25 cellular contexts compared by ENCODE assay signal in genomic region chr17:20077978-20078674, GRCh38.
DNase-seq lines count a peak whose midpoint lies in the region; ATAC-seq and TF ChIP-seq lines count a peak whose summit lies in the region.
"Had no signal": no experiment of that assay in that cellular context is flagged by ENCODE, and none has a peak within 500 bp of the region (broad histone marks: within the 10 kb centered on the region; RNA-seq: fewer than 3 reads in every experiment).

No MANE protein-coding gene starts in this region.

- peaks cover 39 to 77% (median 52%) of the 10 kb centered on the region in 10 experiments for H3K4me1 ChIP-seq in BLaER1 treated with 17β-estradiol and CSF1 and Interleukin-3, amounts not matched to agents 10 nM and 100 nM
- H3K4me1 ChIP-seq in osteoblast (ENCODE audit: insufficient read depth, low read length): peaks cover 21% of the 10 kb centered on the region
- H3K4me1 ChIP-seq: Caco-2 had no signal

- H3K9me3 Mint-ChIP-seq in activated naive CD4-positive, alpha-beta T cell treated with anti-CD3 and anti-CD28 coated beads, Interleukin-2, amount 50 U/mL, for 72 hours: no peaks in the 10 kb centered on the region
- H3K9me3 Mint-ChIP-seq in activated T-helper 17 cell treated with anti-CD3 and anti-CD28 coated beads, Interleukin-2, amount 50 U/mL, for 72 hours: no peaks in the 10 kb centered on the region
- H3K9me3 Mint-ChIP-seq: CD8-positive, alpha-beta T cell had no signal

- H3K27ac Mint-ChIP-seq in activated naive CD4-positive, alpha-beta T cell treated with anti-CD3 and anti-CD28 coated beads, Interleukin-2, amount 50 U/mL, for 72 hours: no peak overlapping the region
- no peak overlapping the region for H3K27ac Mint-ChIP-seq in activated T-helper 17 cell treated with anti-CD3 and anti-CD28 coated beads, Interleukin-2, amount 50 U/mL, for 72 hours
- H3K27ac Mint-ChIP-seq: CD8-positive, alpha-beta T cell had no signal

- H2AFZ ChIP-seq in osteoblast (ENCODE audit: low read length): no peak overlapping the region
- H2AFZ ChIP-seq: GM23248, PC-9 had no signal

- H3K27me3 Mint-ChIP-seq in activated T-helper 17 cell treated with anti-CD3 and anti-CD28 coated beads, Interleukin-2, amount 50 U/mL, for 72 hours: no peaks in the 10 kb centered on the region

- H3K79me2 ChIP-seq in osteoblast (ENCODE audit: insufficient read depth, low read length): no peaks in the 10 kb centered on the region

- no peak for DNase-seq in activated naive CD4-positive, alpha-beta T cell treated with anti-CD3 and anti-CD28 coated beads, Interleukin-2, amount 50 U/mL, for 72 hours (ENCODE audit: low spot score in 2 of 2)
- no peak for DNase-seq in activated naive CD4-positive, alpha-beta T cell treated with anti-CD3 and anti-CD28 coated beads, Interleukin-2, amount 50 U/mL, for 16 hours
- DNase-seq in osteoblast (ENCODE audit: insufficient read length, low spot score, missing footprints) (peak; percentile 77), NOMO-1 treated with DMSO at 0.1 percent for 48 hours (lab: John Stamatoyannopoulos, UW; ENCODE audit: unreplicated experiment) (no peak), A172 (ENCODE audit: low spot score) (no peak), HPDE6-E6E7 (ENCODE audit: extremely low spot score) (no peak)
- DNase-seq: Caco-2; CD8-positive, alpha-beta T cell; GM23248; H7; KBM-7; MV-4-11; NCI-H1105; NCI-H146; NCI-H1930; NCI-H2107; NCI-H446; NCI-H524 treated with DMSO at 0.1 percent for 48 hours; NCI-H774; PC-9; RPMI8226; SHP77 had no signal

- H3K36me3 Mint-ChIP-seq in activated naive CD4-positive, alpha-beta T cell treated with anti-CD3 and anti-CD28 coated beads, Interleukin-2, amount 50 U/mL, for 72 hours: no peaks in the 10 kb centered on the region
- no peaks in the 10 kb centered on the region for H3K36me3 Mint-ChIP-seq in activated T-helper 17 cell treated with anti-CD3 and anti-CD28 coated beads, Interleukin-2, amount 50 U/mL, for 72 hours (ENCODE audit: low read depth)
- H3K36me3 Mint-ChIP-seq: CD8-positive, alpha-beta T cell had no signal

- H3K4me2 ChIP-seq in BLaER1 treated with 17β-estradiol and CSF1 and Interleukin-3, amounts not matched to agents 10 nM and 100 nM: peak overlapping the region in 7 of 11 experiments; percentile 6 to 98 (median 45); a peak in 7 of 22 replicates
- H3K4me2 ChIP-seq in osteoblast (ENCODE audit: insufficient read depth, low read length): no peak overlapping the region
- H3K4me2 ChIP-seq: PC-9 had no signal

- H3K4me1 Mint-ChIP-seq in activated T-helper 17 cell treated with anti-CD3 and anti-CD28 coated beads, Interleukin-2, amount 50 U/mL, for 72 hours: peaks cover 13% of the 10 kb centered on the region

- peak; percentile 47 to 58 for ATAC-seq in activated naive CD4-positive, alpha-beta T cell treated with anti-CD3 and anti-CD28 coated beads, Interleukin-2, amount 50 U/mL, for 72 hours
- peak; percentile 68 for ATAC-seq in activated T-helper 17 cell treated with anti-CD3 and anti-CD28 coated beads, Interleukin-2, amount 50 U/mL, for 72 hours (replicated peaks)
- ATAC-seq: CD8-positive, alpha-beta T cell had no signal

- H4K20me1 ChIP-seq in BLaER1 treated with 17β-estradiol and CSF1 and Interleukin-3, amounts not matched to agents 10 nM and 100 nM: peaks cover 0 to 84% (median 60%) of the 10 kb centered on the region in 11 experiments; a peak in 17 of 22 replicates
- no peaks in the 10 kb centered on the region for H4K20me1 ChIP-seq in osteoblast (ENCODE audit: insufficient read depth, low read length)

- 0 out of 22 replicates have a peak, but pooled peaks cover 0 to 5% (median 0%) of the 10 kb centered on the region in 11 experiments for H3K9me3 ChIP-seq in BLaER1 treated with 17β-estradiol and CSF1 and Interleukin-3, amounts not matched to agents 10 nM and 100 nM (replicated peaks in 1 of 11)
- no peaks in the 10 kb centered on the region for H3K9me3 ChIP-seq in osteoblast (ENCODE audit: low read depth, low read length)
- H3K9me3 ChIP-seq: Caco-2 had no signal

- no peak overlapping the region for H3K9ac ChIP-seq in BLaER1 treated with 17β-estradiol and CSF1 and Interleukin-3, amounts not matched to agents 10 nM and 100 nM
- H3K9ac ChIP-seq: GM23248 had no signal

- H3K36me3 ChIP-seq in BLaER1 treated with 17β-estradiol and CSF1 and Interleukin-3, amounts not matched to agents 10 nM and 100 nM: peaks cover 0 to 66% (median 36%) of the 10 kb centered on the region in 11 experiments; a peak in 15 of 22 replicates
- no peaks in the 10 kb centered on the region for H3K36me3 ChIP-seq in osteoblast (ENCODE audit: insufficient read depth, low read length)

- no peaks in the 10 kb centered on the region for H3K27me3 ChIP-seq in BLaER1 treated with 17β-estradiol and CSF1 and Interleukin-3, amounts not matched to agents 10 nM and 100 nM
- H3K27me3 ChIP-seq in osteoblast (ENCODE audit: insufficient read depth, low read length): no peaks in the 10 kb centered on the region

- H3K27ac ChIP-seq in BLaER1 treated with 17β-estradiol and CSF1 and Interleukin-3, amounts not matched to agents 10 nM and 100 nM: no peak overlapping the region
- no peak overlapping the region for H3K27ac ChIP-seq in osteoblast (ENCODE audit: low read depth, low read length)
- H3K27ac ChIP-seq: C4-2B, GM23248, PC-9 had no signal

- H3K4me3 ChIP-seq in BLaER1 treated with 17β-estradiol and CSF1 and Interleukin-3, amounts not matched to agents 10 nM and 100 nM: no peak overlapping the region
- no peak overlapping the region for H3K4me3 ChIP-seq in osteoblast (ENCODE audit: insufficient read depth, low read length)
- H3K4me3 ChIP-seq: GM23248, PC-9 had no signal

- no peak overlapping the region for H3K4me3 Mint-ChIP-seq in activated T-helper 17 cell treated with anti-CD3 and anti-CD28 coated beads, Interleukin-2, amount 50 U/mL, for 72 hours
- H3K4me3 Mint-ChIP-seq: CD8-positive, alpha-beta T cell had no signal

- TF ChIP-seq CTCF in osteoblast (IDR thresholded peaks at IDR 0.05; ENCODE audit: extremely low read depth, low read depth, low read length): no peak
